Comparison of ENCODE assay signal across 28 cellular contexts in genomic region chr2:41457026-41457425, GRCh38.
"Had no signal": no experiment of that assay in that cellular context is flagged by ENCODE, and none has a peak within 500 bp of the region (broad histone marks: within the 10 kb centered on the region; RNA-seq: fewer than 3 reads in every experiment).

No MANE protein-coding gene starts in this region.

- ATAC-seq: activated T-cell treated with anti-CD3 and anti-CD28 coated beads, Interleukin-2, amount 50 U/mL, for 72 hours; body of pancreas; foreskin keratinocyte; gastrocnemius medialis had no signal

- H3K27ac ChIP-seq: body of pancreas, esophagus muscularis mucosa, foreskin keratinocyte, gastrocnemius medialis had no signal

- DNase-seq: activated CD4-positive, alpha-beta memory T cell treated with anti-CD3 and anti-CD28 coated beads, Interleukin-2, amount 10 ng/mL, durations not matched to agents 7 days and 5 days; activated CD4-positive, alpha-beta T cell treated with anti-CD3 and anti-CD28 coated beads for 4 hours; activated CD4-positive, alpha-beta T cell treated with anti-CD3 and anti-CD28 coated beads, Interleukin-2, amount 10 ng/mL, durations not matched to agents 7 days and 5 days; activated CD4-positive, alpha-beta T cell treated with anti-CD3 and anti-CD28 coated beads, Interleukin-2, amount 50 U/mL, for 4 hours; activated CD4-positive, CD25-positive, alpha-beta regulatory T cell; activated CD4-positive, CD25-positive, alpha-beta regulatory T cell treated with anti-CD3 and anti-CD28 coated beads, Interleukin-2, amount 50 U/mL, for 72 hours; activated CD8-positive, alpha-beta memory T cell treated with anti-CD3 and anti-CD28 coated beads, Interleukin-2, amount 50 U/mL, for 48 hours; activated gamma-delta T cell; activated naive CD4-positive, alpha-beta T cell; activated naive CD4-positive, alpha-beta T cell treated with anti-CD3 and anti-CD28 coated beads, Interleukin-2, amount 50 U/mL, for 16 hours; activated T-cell treated with anti-CD3 and anti-CD28 coated beads for 4 hours; activated T-cell treated with anti-CD3 and anti-CD28 coated beads, Interleukin-2, amount 50 U/mL, for 24 hours; activated T-cell treated with anti-CD3 and anti-CD28 coated beads, Interleukin-2, amount 50 U/mL, for 72 hours; amniotic stem cell; anterior cingulate cortex; body of pancreas; caudate nucleus; cortex of kidney; dermis blood vessel endothelial cell; effector CD4-positive, alpha-beta T cell; effector memory CD8-positive, alpha-beta T cell; erythroblast; foreskin keratinocyte; gastrocnemius medialis; glutamatergic neuron had no signal

- H3K9me3 ChIP-seq: body of pancreas, esophagus muscularis mucosa, gastrocnemius medialis had no signal

- H3K4me1 ChIP-seq: body of pancreas, foreskin keratinocyte, gastrocnemius medialis had no signal

- H3K27me3 ChIP-seq: body of pancreas, esophagus muscularis mucosa, foreskin keratinocyte, gastrocnemius medialis had no signal

- H3K36me3 Mint-ChIP-seq: activated naive CD8-positive, alpha-beta T cell had no signal

- H3K4me3 Mint-ChIP-seq: activated CD4-positive, alpha-beta memory T cell treated with anti-CD3 and anti-CD28 coated beads, Interleukin-2, amount 10 ng/mL, durations not matched to agents 7 days and 5 days; activated CD4-positive, alpha-beta T cell treated with anti-CD3 and anti-CD28 coated beads, Interleukin-2, amount 10 ng/mL, durations not matched to agents 7 days and 5 days; activated naive CD8-positive, alpha-beta T cell; activated T-cell treated with anti-CD3 and anti-CD28 coated beads, Interleukin-2, amount 50 U/mL, for 24 hours; activated T-cell treated with anti-CD3 and anti-CD28 coated beads, Interleukin-2, amount 50 U/mL, for 72 hours; effector memory CD8-positive, alpha-beta T cell had no signal

- H3K4me3 ChIP-seq: body of pancreas, esophagus muscularis mucosa, gastrocnemius medialis had no signal

- H3K27ac Mint-ChIP-seq: activated CD4-positive, alpha-beta memory T cell treated with anti-CD3 and anti-CD28 coated beads, Interleukin-2, amount 10 ng/mL, durations not matched to agents 7 days and 5 days; activated CD4-positive, alpha-beta T cell treated with anti-CD3 and anti-CD28 coated beads, Interleukin-2, amount 10 ng/mL, durations not matched to agents 7 days and 5 days; activated naive CD8-positive, alpha-beta T cell; activated T-cell treated with anti-CD3 and anti-CD28 coated beads, Interleukin-2, amount 50 U/mL, for 24 hours; activated T-cell treated with anti-CD3 and anti-CD28 coated beads, Interleukin-2, amount 50 U/mL, for 72 hours had no signal

- H3K36me3 ChIP-seq: esophagus muscularis mucosa, gastrocnemius medialis had no signal

- H3K27me3 Mint-ChIP-seq: activated CD4-positive, alpha-beta memory T cell treated with anti-CD3 and anti-CD28 coated beads, Interleukin-2, amount 10 ng/mL, durations not matched to agents 7 days and 5 days; activated CD4-positive, alpha-beta T cell treated with anti-CD3 and anti-CD28 coated beads, Interleukin-2, amount 10 ng/mL, durations not matched to agents 7 days and 5 days; activated naive CD8-positive, alpha-beta T cell; activated T-cell treated with anti-CD3 and anti-CD28 coated beads, Interleukin-2, amount 50 U/mL, for 24 hours; effector memory CD8-positive, alpha-beta T cell had no signal

- FAIRE-seq: colon had no signal

- H3K9me3 Mint-ChIP-seq: activated CD4-positive, alpha-beta memory T cell treated with anti-CD3 and anti-CD28 coated beads, Interleukin-2, amount 10 ng/mL, durations not matched to agents 7 days and 5 days; activated T-cell treated with anti-CD3 and anti-CD28 coated beads, Interleukin-2, amount 50 U/mL, for 72 hours had no signal

- H3K4me1 Mint-ChIP-seq: activated CD4-positive, alpha-beta memory T cell treated with anti-CD3 and anti-CD28 coated beads, Interleukin-2, amount 10 ng/mL, durations not matched to agents 7 days and 5 days; activated CD4-positive, alpha-beta T cell treated with anti-CD3 and anti-CD28 coated beads, Interleukin-2, amount 10 ng/mL, durations not matched to agents 7 days and 5 days had no signal
